Comparison of ENCODE assay signal across 16 cellular contexts in genomic region chr11:122071680-122072321, GRCh38. TPM values are rescaled to one million over a fixed set of nuclear protein-coding genes. Genes with fewer than 3 reads are reported as not detected.
DNase-seq lines count a peak whose midpoint lies in the region; ATAC-seq, FAIRE-seq and TF ChIP-seq lines count a peak whose summit lies in the region.
"Had no signal": no experiment of that assay in that cellular context is flagged by ENCODE, and none has a peak within 500 bp of the region (broad histone marks: within the 10 kb centered on the region; RNA-seq: fewer than 3 reads in every experiment).

No MANE protein-coding gene starts in this region.

- no peak overlapping the region for H3K23ac ChIP-seq in H9 (ENCODE audit: insufficient read length, low read depth, low read length)

- H3K4me3 Mint-ChIP-seq in H9: no peak overlapping the region
- no peak overlapping the region for H3K4me3 Mint-ChIP-seq in astrocyte (ENCODE audit: unreplicated experiment)
- H3K4me3 Mint-ChIP-seq in progenitor cell of endocrine pancreas (ENCODE audit: low read depth): no peak overlapping the region
- no peak overlapping the region for H3K4me3 Mint-ChIP-seq in activated naive CD8-positive, alpha-beta T cell treated with anti-CD3 and anti-CD28 coated beads, Interleukin-2, amount 50 U/mL, for 24 hours
- H3K4me3 Mint-ChIP-seq: stimulated activated naive CD8-positive, alpha-beta T cell treated with anti-CD3 and anti-CD28 coated beads, Interleukin-15, amount 100 ng/mL, for 72 hours; T-helper 17 cell had no signal

- no peak overlapping the region for H3K14ac ChIP-seq in H9 (ENCODE audit: insufficient read depth, low read length)

- H2BK12ac ChIP-seq in H9 (ENCODE audit: insufficient read length, low read depth, low read length): no peak overlapping the region

- no peaks in the 10 kb centered on the region for H3K36me3 ChIP-seq in astrocyte (ENCODE audit: insufficient read depth, low read length)

- peak overlapping the region; percentile 86 for H2AFZ ChIP-seq in H9 (ENCODE audit: low read length)
- H2AFZ ChIP-seq in astrocyte (ENCODE audit: low read depth, low read length): peak overlapping the region; percentile 8

- no peak overlapping the region for H2BK5ac ChIP-seq in H9 (ENCODE audit: insufficient read length, low read length)

- no peak overlapping the region for H4K8ac ChIP-seq in H9 (replicated peaks; ENCODE audit: insufficient read length, low read depth, low read length)

- FAIRE-seq in astrocyte (lab: Jason Lieb, UNC): no peak
- FAIRE-seq: bronchial epithelial cell had no signal

- H3K9me3 Mint-ChIP-seq in H9 (no peaks in the 10 kb centered on the region), astrocyte (ENCODE audit: unreplicated experiment) (no peaks in the 10 kb centered on the region), progenitor cell of endocrine pancreas (ENCODE audit: low read depth) (no peaks in the 10 kb centered on the region)
- no peaks in the 10 kb centered on the region for H3K9me3 Mint-ChIP-seq in activated naive CD8-positive, alpha-beta T cell treated with anti-CD3 and anti-CD28 coated beads, Interleukin-2, amount 50 U/mL, for 24 hours
- H3K9me3 Mint-ChIP-seq: stimulated activated naive CD8-positive, alpha-beta T cell treated with anti-CD3 and anti-CD28 coated beads, Interleukin-15, amount 100 ng/mL, for 72 hours had no signal

- no CpG with 5 or more reads among the region's 12 CpGs for WGBS in H9 (ENCODE audit: extremely low coverage, insufficient read length, low lambda C conversion rate)

- no peak overlapping the region for H3K4me3 ChIP-seq in astrocyte (ENCODE audit: insufficient read depth, low read depth, low read length)

- no peak overlapping the region for H3K56ac ChIP-seq in H9 (ENCODE audit: insufficient read length, low read depth, low read length)

- no peak overlapping the region for H2BK15ac ChIP-seq in H9 (ENCODE audit: low read depth, low read length)

- H3K4me2 ChIP-seq in H9 (ENCODE audit: insufficient read depth, insufficient read length, low read length) (no peak overlapping the region), astrocyte (ENCODE audit: low read length) (no peak overlapping the region)

- H3T11ph ChIP-seq in H9 (ENCODE audit: low read length): no peak overlapping the region

- no peaks in the 10 kb centered on the region; the same call in 1 of the 2 replicates for H3K27me3 Mint-ChIP-seq in H9 (ENCODE audit: low read depth)
- no peaks in the 10 kb centered on the region for H3K27me3 Mint-ChIP-seq in astrocyte (ENCODE audit: low read depth, unreplicated experiment)
- H3K27me3 Mint-ChIP-seq in progenitor cell of endocrine pancreas: no peaks in the 10 kb centered on the region
- peaks cover 3% of the 10 kb centered on the region for H3K27me3 Mint-ChIP-seq in activated naive CD8-positive, alpha-beta T cell treated with anti-CD3 and anti-CD28 coated beads, Interleukin-2, amount 50 U/mL, for 24 hours
- H3K27me3 Mint-ChIP-seq: stimulated activated naive CD8-positive, alpha-beta T cell treated with anti-CD3 and anti-CD28 coated beads, Interleukin-15, amount 100 ng/mL, for 72 hours had no signal

- no peak overlapping the region for H4K5ac ChIP-seq in H9 (ENCODE audit: insufficient read length, low read depth, low read length)

- H3K79me1 ChIP-seq in H9 (ENCODE audit: insufficient read depth, low read depth, low read length, poor library complexity, severe bottlenecking): no peaks in the 10 kb centered on the region

- no peak overlapping the region for H2BK120ac ChIP-seq in H9 (ENCODE audit: low read depth, low read length, poor library complexity, severe bottlenecking)

- no peak overlapping the region for H3K4ac ChIP-seq in H9 (ENCODE audit: low read depth, low read length)

- H3K27ac Mint-ChIP-seq in H9: peak overlapping the region in 1 of 3 experiments; percentile 7; a peak in 2 of 7 replicates
- peak overlapping the region; percentile 38 for H3K27ac Mint-ChIP-seq in astrocyte (ENCODE audit: unreplicated experiment)
- peak overlapping the region; percentile 8 for H3K27ac Mint-ChIP-seq in progenitor cell of endocrine pancreas
- H3K27ac Mint-ChIP-seq in activated naive CD8-positive, alpha-beta T cell treated with anti-CD3 and anti-CD28 coated beads, Interleukin-2, amount 50 U/mL, for 24 hours: no peak overlapping the region
- H3K27ac Mint-ChIP-seq: stimulated activated naive CD8-positive, alpha-beta T cell treated with anti-CD3 and anti-CD28 coated beads, Interleukin-15, amount 100 ng/mL, for 72 hours; T-helper 17 cell had no signal

- H3K23me2 ChIP-seq in H9 (ENCODE audit: insufficient read length, low read depth, low read length, poor library complexity, severe bottlenecking): no peaks in the 10 kb centered on the region

- H3K79me2 ChIP-seq in H9 (ENCODE audit: insufficient read depth, low read length) (no peaks in the 10 kb centered on the region), astrocyte (ENCODE audit: insufficient read depth, low read length) (no peaks in the 10 kb centered on the region)

- ATAC-seq in GM19455 (IDR thresholded peaks at IDR 0.05; ENCODE audit: unreplicated experiment): no peak
- no peak for ATAC-seq in activated naive CD8-positive, alpha-beta T cell treated with anti-CD3 and anti-CD28 coated beads, Interleukin-2, amount 50 U/mL, for 24 hours
- ATAC-seq in HG02981 (IDR thresholded peaks at IDR 0.05; ENCODE audit: unreplicated experiment): no peak
- ATAC-seq: left colon; stimulated activated naive CD8-positive, alpha-beta T cell treated with anti-CD3 and anti-CD28 coated beads, Interleukin-15, amount 100 ng/mL, for 72 hours; T-helper 17 cell had no signal

- no peak overlapping the region for H2BK20ac ChIP-seq in H9 (ENCODE audit: low read depth, low read length, poor library complexity, severe bottlenecking)

- no peaks in the 10 kb centered on the region; the same call in 1 of the 2 replicates for H3K4me1 ChIP-seq in H9 (ENCODE audit: insufficient read depth, low read length)
- peaks cover 11% of the 10 kb centered on the region for H3K4me1 ChIP-seq in astrocyte (ENCODE audit: insufficient read depth, low read length)

- H3K9me3 ChIP-seq in H9 (ENCODE audit: control insufficient read depth, low read depth, low read length) (no peaks in the 10 kb centered on the region), astrocyte (ENCODE audit: insufficient read depth, low read depth, low read length) (no peaks in the 10 kb centered on the region)

- H4K91ac ChIP-seq in H9 (ENCODE audit: insufficient read length, low read depth, low read length): no peak overlapping the region

- H3K27me3 ChIP-seq in H9 (ENCODE audit: insufficient read depth, low read length) (no peaks in the 10 kb centered on the region), astrocyte (ENCODE audit: insufficient read depth, low read length) (no peaks in the 10 kb centered on the region)

- H3K27ac ChIP-seq in H9 (ENCODE audit: insufficient read length, low read depth, low read length): no peak overlapping the region
- no peak overlapping the region for H3K27ac ChIP-seq in astrocyte (ENCODE audit: low read depth, low read length)

- H3K36me3 Mint-ChIP-seq in H9 (ENCODE audit: insufficient read depth in 1 of 3, low read depth in 3 of 3): no peaks in the 10 kb centered on the region
- H3K36me3 Mint-ChIP-seq in astrocyte (ENCODE audit: low read depth, unreplicated experiment): no peaks in the 10 kb centered on the region
- H3K36me3 Mint-ChIP-seq in progenitor cell of endocrine pancreas (ENCODE audit: insufficient read depth): no peaks in the 10 kb centered on the region
- no peaks in the 10 kb centered on the region for H3K36me3 Mint-ChIP-seq in activated naive CD8-positive, alpha-beta T cell treated with anti-CD3 and anti-CD28 coated beads, Interleukin-2, amount 50 U/mL, for 24 hours (ENCODE audit: low read depth)

- H3K4me1 Mint-ChIP-seq in H9 (peaks cover 13 to 15% of the 10 kb centered on the region in 2 experiments), astrocyte (ENCODE audit: low read depth, unreplicated experiment) (peaks cover 43% of the 10 kb centered on the region), progenitor cell of endocrine pancreas (ENCODE audit: low read depth) (peaks cover 29% of the 10 kb centered on the region)
- H3K4me1 Mint-ChIP-seq in activated naive CD8-positive, alpha-beta T cell treated with anti-CD3 and anti-CD28 coated beads, Interleukin-2, amount 50 U/mL, for 24 hours: no peaks in the 10 kb centered on the region
- H3K4me1 Mint-ChIP-seq: stimulated activated naive CD8-positive, alpha-beta T cell treated with anti-CD3 and anti-CD28 coated beads, Interleukin-15, amount 100 ng/mL, for 72 hours; T-helper 17 cell had no signal

- H2AK5ac ChIP-seq in H9 (ENCODE audit: insufficient read length, low read length): no peak overlapping the region

- H3K18ac ChIP-seq in H9 (ENCODE audit: insufficient read length, low read depth, low read length): peak overlapping the region; percentile 29

- no peak overlapping the region for H3K9ac ChIP-seq in H9 (ENCODE audit: extremely low read depth, insufficient read length, low read length)
- H3K9ac ChIP-seq in astrocyte (ENCODE audit: low read length): no peak overlapping the region

- no peaks in the 10 kb centered on the region for H4K20me1 ChIP-seq in H9 (ENCODE audit: control insufficient read depth, insufficient read depth, insufficient read length)
- no peaks in the 10 kb centered on the region for H4K20me1 ChIP-seq in astrocyte (ENCODE audit: insufficient read depth, low read length)

- peak; percentile 30 for DNase-seq in H9
- no peak for DNase-seq in astrocyte (ENCODE audit: low read depth)
- peak; percentile 27 for DNase-seq in iPS-NIHi11 (ENCODE audit: low spot score)
- no peak for DNase-seq in progenitor cell of endocrine pancreas (ENCODE audit: low spot score, unreplicated experiment)
- no peak for DNase-seq in activated naive CD8-positive, alpha-beta T cell treated with anti-CD3 and anti-CD28 coated beads, Interleukin-2, amount 50 U/mL, for 24 hours
- no peak for DNase-seq in cortex of kidney (lab: John Stamatoyannopoulos, UW)
- DNase-seq: activated CD4-positive, CD25-positive, alpha-beta regulatory T cell; effector CD8-positive, alpha-beta T cell; left colon; NCI-H1417 treated with DMSO at 0.1 percent for 48 hours; Right ventricle myocardium superior; stimulated activated naive CD8-positive, alpha-beta T cell treated with anti-CD3 and anti-CD28 coated beads, Interleukin-15, amount 100 ng/mL, for 72 hours; T-helper 17 cell had no signal

- TF ChIP-seq CTCF in H9 (conservative IDR thresholded peaks at IDR 0.05): no peak
- TF ChIP-seq CTCF in astrocyte (IDR thresholded peaks at IDR 0.05; ENCODE audit: insufficient read depth, low read depth, low read length): no peak
- TF ChIP-seq CTCF in progenitor cell of endocrine pancreas (IDR thresholded peaks at IDR 0.05; ENCODE audit: unreplicated experiment): no peak

RNA-seq across cellular contexts. Expression of gene BLID, which starts 44.2 kb away (rescaled TPM):
- total RNA-seq in H9 (2021): not detected in 2 replicates
- total RNA-seq in astrocyte: 1.1 and 1.2 TPM in 2 replicates
- total RNA-seq in progenitor cell of endocrine pancreas: not detected in 2 replicates
- total RNA-seq: bronchial epithelial cell, left colon, T-helper 17 cell had no signal

Comparison
In these comparisons a context has a peak if more than half of its experiments do, and no peak if none do; other contexts are left out.
1. DNase-seq: peak in H9 (single experiment) and iPS-NIHi11 (single experiment); none in astrocyte (single experiment), progenitor cell of endocrine pancreas (single experiment), activated naive CD8-positive, alpha-beta T cell treated with anti-CD3 and anti-CD28 coated beads, Interleukin-2, amount 50 U/mL, for 24 hours (single experiment) and cortex of kidney (single experiment).